In the genomic region with DNA sequence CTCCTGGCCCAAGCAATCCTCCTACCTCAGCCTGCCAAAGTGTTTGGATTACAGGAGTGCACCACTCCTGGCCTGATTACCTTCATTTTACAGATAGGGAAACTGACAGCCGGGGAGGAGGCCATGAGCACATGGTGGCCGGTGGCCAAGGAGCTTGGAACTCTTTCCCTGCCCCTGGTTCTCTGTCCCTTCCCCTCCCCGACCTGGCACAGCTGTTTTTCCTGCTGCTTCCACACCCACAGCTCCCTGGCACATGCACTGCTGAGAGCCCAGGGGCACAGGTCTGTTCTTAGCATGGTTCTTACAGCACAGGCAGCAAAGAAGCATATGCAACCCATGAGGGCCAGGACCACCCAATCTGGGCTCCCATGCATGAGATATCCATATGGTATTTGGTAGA, we compare ENCODE assay signal across 21 cellular contexts. TPM values are rescaled to one million over a fixed set of nuclear protein-coding genes. Genes with fewer than 3 reads are reported as not detected.
DNase-seq lines count a peak whose midpoint lies in the region; ATAC-seq, FAIRE-seq and TF ChIP-seq lines count a peak whose summit lies in the region.
"Had no signal": no experiment of that assay in that cellular context is flagged by ENCODE, and none has a peak within 500 bp of the region (broad histone marks: within the 10 kb centered on the region; RNA-seq: fewer than 3 reads in every experiment).

No MANE protein-coding gene starts in this region.

- peak overlapping the region; percentile 28 for H3K27ac Mint-ChIP-seq in activated CD4-positive, alpha-beta T cell treated with anti-CD3 and anti-CD28 coated beads, Interleukin-2, amount 10 ng/mL, durations not matched to agents 24 days and 14 days

- no CpG with 5 or more reads among the region's 3 CpGs for WGBS in IMR-90 (ENCODE audit: extremely low coverage in 2 of 2, insufficient read length in 1 of 2), 2 experiments

- H3K4me3 Mint-ChIP-seq in activated CD4-positive, alpha-beta T cell treated with anti-CD3 and anti-CD28 coated beads, Interleukin-2, amount 10 ng/mL, durations not matched to agents 24 days and 14 days = no peak overlapping the region
- H3K4me3 Mint-ChIP-seq: CD4-positive, alpha-beta memory T cell; GM23338 had no signal

- no peak overlapping the region for H2BK120ac ChIP-seq in IMR-90 (ENCODE audit: low read depth, low read length)

- H4K20me1 ChIP-seq in IMR-90 (ENCODE audit: insufficient read depth, low read length) = peaks cover 22% of the 10 kb centered on the region

- H2AK9ac ChIP-seq in IMR-90 (replicated peaks; ENCODE audit: low read depth, low read length, poor library complexity) = peak overlapping the region; percentile 28

- H4K8ac ChIP-seq in IMR-90 (ENCODE audit: low read depth in 2 of 2, low read length in 2 of 2) = no peak overlapping the region

- TF ChIP-seq CTCF in IMR-90 (conservative IDR thresholded peaks at IDR 0.05; ENCODE audit: low read depth, low read length) = no peak

- no peak overlapping the region for H2AK5ac ChIP-seq in IMR-90 (ENCODE audit: low read depth, low read length)

- no peak overlapping the region for H3K27ac ChIP-seq in IMR-90 (ENCODE audit: insufficient read depth, low read length)

- ATAC-seq in IMR-90 (ENCODE audit: low read depth) = no peak
- no peak for ATAC-seq in sciatic nerve
- no peak for ATAC-seq in GM21390 (IDR thresholded peaks at IDR 0.05; ENCODE audit: unreplicated experiment)
- ATAC-seq: GM23338, HCT116, PC-3 had no signal

- H3K36me3 Mint-ChIP-seq in activated CD4-positive, alpha-beta T cell treated with anti-CD3 and anti-CD28 coated beads, Interleukin-2, amount 10 ng/mL, durations not matched to agents 24 days and 14 days (ENCODE audit: low read depth) = no peaks in the 10 kb centered on the region
- H3K36me3 Mint-ChIP-seq: CD4-positive, alpha-beta memory T cell had no signal

- in situ Hi-C loops in IMR-90 (cut with MboI; ENCODE audit: low sequenced_read_pairs) = no loop called here

- no peaks in the 10 kb centered on the region for H3K27me3 Mint-ChIP-seq in activated CD4-positive, alpha-beta T cell treated with anti-CD3 and anti-CD28 coated beads, Interleukin-2, amount 10 ng/mL, durations not matched to agents 24 days and 14 days

- no peak overlapping the region for H3K14ac ChIP-seq in IMR-90 (replicated peaks; ENCODE audit: low read depth, low read length)

- H3K79me1 ChIP-seq in IMR-90 (ENCODE audit: low read depth in 1 of 2, low read length in 2 of 2) = peaks cover 0 to 16% of the 10 kb centered on the region in 2 experiments; a peak in 1 of 4 replicates

- no peak overlapping the region for H3K4me3 ChIP-seq in IMR-90 (ENCODE audit: insufficient read depth, low read depth, low read length)
- H3K4me3 ChIP-seq: GM23338 had no signal

- BruUV-seq in IMR-90 (replicated peaks; lab: Mats Ljungman, UMichigan) = no TSS peak

- no peak overlapping the region for H3K4ac ChIP-seq in IMR-90 (ENCODE audit: low read depth, low read length)

- H3K4me2 ChIP-seq in IMR-90 (ENCODE audit: low read depth, low read length) = no peak overlapping the region
- H3K4me2 ChIP-seq: GM23338 had no signal

- H2BK20ac ChIP-seq in IMR-90 (ENCODE audit: low read depth, low read length) = no peak overlapping the region

- CTCF ChIA-PET in IMR-90 (lab: Yijun Ruan, JAX) = no interaction called here

- H3K18ac ChIP-seq in IMR-90 (ENCODE audit: low read depth, low read length) = no peak overlapping the region

- DNase-seq in activated CD4-positive, alpha-beta T cell treated with anti-CD3 and anti-CD28 coated beads, Interleukin-2, amount 10 ng/mL, durations not matched to agents 24 days and 14 days = no peak
- DNase-seq in activated CD4-positive, alpha-beta T cell treated with anti-CD3 and anti-CD28 coated beads for 1 hour = no peak
- DNase-seq in IMR-90 (no peak), islet precursor cell (peak; percentile 3), sciatic nerve (ENCODE audit: low spot score) (peak; percentile 50), dedifferentiated amniotic fluid mesenchymal stem cell (ENCODE audit: extremely low spot score) (no peak), RCC 7860 (ENCODE audit: low spot score) (no peak)
- DNase-seq: Calu3; CD4-positive, alpha-beta memory T cell; DMS79; KBM-7; MV-4-11; NCI-H1417 treated with DMSO at 0.1 percent for 48 hours; NCI-H2029 treated with DMSO at 0.1 percent for 48 hours; NCI-H2171 treated with DMSO at 0.1 percent for 48 hours; NCI-H748 treated with DMSO at 0.1 percent for 48 hours; PC-3 had no signal

- no peak overlapping the region for H4K5ac ChIP-seq in IMR-90 (ENCODE audit: low read depth, low read length)

- H2BK15ac ChIP-seq in IMR-90 (ENCODE audit: low read depth, low read length) = no peak overlapping the region

- dilution Hi-C loops in IMR-90 (cut with HindIII; ENCODE audit: low sequenced_read_pairs, unreplicated experiment) = no loop called here

- peaks cover 34% of the 10 kb centered on the region for H3K36me3 ChIP-seq in IMR-90 (ENCODE audit: control insufficient read depth, insufficient read depth, low read length)

- POLR2A ChIA-PET in IMR-90 (lab: Charles Lee; ENCODE audit: unreplicated experiment) = no interaction called here

- no peak overlapping the region for H2AFZ ChIP-seq in IMR-90 (replicated peaks; ENCODE audit: low read length, poor library complexity)
- H2AFZ ChIP-seq: GM23338 had no signal

- H3K4me1 ChIP-seq in IMR-90 (ENCODE audit: control insufficient read depth, insufficient read depth, low read length) = no peaks in the 10 kb centered on the region

- H2BK5ac ChIP-seq in IMR-90 (ENCODE audit: low read depth, low read length, poor library complexity, severe bottlenecking) = no peak overlapping the region

- no peak for TF ChIP-seq POLR2A in IMR-90 (IDR thresholded peaks at IDR 0.05; ENCODE audit: low read depth, low read length)

- no peaks in the 10 kb centered on the region for H3K9me3 ChIP-seq in IMR-90 (ENCODE audit: control insufficient read depth, insufficient read depth, low read length)

- no peak overlapping the region for H3K9ac ChIP-seq in IMR-90 (ENCODE audit: low read depth, low read length)

- H3K23ac ChIP-seq in IMR-90 (ENCODE audit: low read depth, low read length) = no peak overlapping the region

- no peak for FAIRE-seq in RCC 7860 (lab: Jason Lieb, UNC)

- H3K4me1 Mint-ChIP-seq in activated CD4-positive, alpha-beta T cell treated with anti-CD3 and anti-CD28 coated beads, Interleukin-2, amount 10 ng/mL, durations not matched to agents 24 days and 14 days = no peaks in the 10 kb centered on the region
- H3K4me1 Mint-ChIP-seq: CD4-positive, alpha-beta memory T cell had no signal

- intact Hi-C loops in activated CD4-positive, alpha-beta T cell treated with anti-CD3 and anti-CD28 coated beads, Interleukin-2, amount 10 ng/mL, durations not matched to agents 24 days and 14 days (cut with micrococcal nuclease) = no loop called here
- intact Hi-C loops in IMR-90 (cut with micrococcal nuclease) = loop anchor here (10.0 kb wide), 1 partner anchor 363 kb away; no protein-coding TSS in a partner anchor
- intact Hi-C loops in sciatic nerve (cut with DNase I) = no loop called here

- no peaks in the 10 kb centered on the region for H3K9me3 Mint-ChIP-seq in activated CD4-positive, alpha-beta T cell treated with anti-CD3 and anti-CD28 coated beads, Interleukin-2, amount 10 ng/mL, durations not matched to agents 24 days and 14 days
- H3K9me3 Mint-ChIP-seq: CD4-positive, alpha-beta memory T cell; GM23338 had no signal

- no peak overlapping the region for H3K56ac ChIP-seq in IMR-90 (ENCODE audit: extremely low read depth, insufficient read depth, low read length)

- no peak for TF ChIP-seq RAD21 in IMR-90 (IDR thresholded peaks at IDR 0.05; ENCODE audit: low read length)

- no peak overlapping the region for H4K91ac ChIP-seq in IMR-90 (ENCODE audit: insufficient read depth, low read depth, low read length)

- H3K9me1 ChIP-seq in IMR-90 (ENCODE audit: insufficient read depth, low read length) = peaks cover 11% of the 10 kb centered on the region

- no peaks in the 10 kb centered on the region for H3K27me3 ChIP-seq in IMR-90 (ENCODE audit: control insufficient read depth, insufficient read depth, low read length)

TF ChIP-seq in IMR-90, 13 proteins besides CTCF, POLR2A, EP300 and RAD21:
- TF ChIP-seq CEBPB (IDR thresholded peaks at IDR 0.05; ENCODE audit: low read depth, low read length) = no peak
TF ChIP-seq in IMR-90: peak in this region for 0.

RNA-seq across cellular contexts. Expression of a gene that starts 18.3 kb away (rescaled TPM):
- not detected in 2 replicates for total RNA-seq in activated CD4-positive, alpha-beta T cell treated with anti-CD3 and anti-CD28 coated beads, Interleukin-2, amount 10 ng/mL, durations not matched to agents 24 days and 14 days
- total RNA-seq in IMR-90 (2012; rRNA removed) (2.0 and 3.1 TPM in 2 replicates), sciatic nerve (1.4 TPM)
- polyA plus RNA-seq in IMR-90 (2012; rRNA removed) = 59.5 and 64.8 TPM in 2 replicates
- 22.2 and 123 TPM in 2 replicates for polyA plus RNA-seq in IMR-90 (2012; cell fraction: cytosol; rRNA removed)
- polyA plus RNA-seq in IMR-90 (2012; cell fraction: nucleus; rRNA removed; ENCODE audit: low replicate concordance) = 50.5 and 133 TPM in 2 replicates

RNA-seq across cellular contexts. Expression of a gene that starts 58.5 kb away (rescaled TPM):
- not detected in 2 replicates for total RNA-seq in activated CD4-positive, alpha-beta T cell treated with anti-CD3 and anti-CD28 coated beads, Interleukin-2, amount 10 ng/mL, durations not matched to agents 24 days and 14 days
- 4.8 and 5.6 TPM in 2 replicates for total RNA-seq in IMR-90 (2012; rRNA removed)
- 6.6 and 8.6 TPM in 2 replicates for polyA plus RNA-seq in IMR-90 (2012; rRNA removed)
- 4.2 and 4.5 TPM in 2 replicates for polyA plus RNA-seq in IMR-90 (2012; cell fraction: cytosol; rRNA removed)
- polyA plus RNA-seq in IMR-90 (2012; cell fraction: nucleus; rRNA removed; ENCODE audit: low replicate concordance) = 0.59 and 3.4 TPM in 2 replicates
- total RNA-seq in sciatic nerve = 6.5 TPM
- total RNA-seq: Calu3, NCI-H460 had no signal
- polyA plus RNA-seq: CD4-positive, alpha-beta memory T cell had no signal

Comparison
In these comparisons a context has a peak if more than half of its experiments do, and no peak if none do; other contexts are left out.
1. DNase-seq: peak in islet precursor cell (single experiment) and sciatic nerve (single experiment); none in activated CD4-positive, alpha-beta T cell treated with anti-CD3 and anti-CD28 coated beads, Interleukin-2, amount 10 ng/mL, durations not matched to agents 24 days and 14 days (single experiment), activated CD4-positive, alpha-beta T cell treated with anti-CD3 and anti-CD28 coated beads for 1 hour (single experiment), IMR-90 (single experiment), dedifferentiated amniotic fluid mesenchymal stem cell (single experiment) and RCC 7860 (single experiment).